ENCODE assay signal across 7 cellular contexts in genomic region chr3:140821493-140821892, GRCh38.
"Had no signal": no experiment of that assay in that cellular context is flagged by ENCODE, and none has a peak within 500 bp of the region (broad histone marks: within the 10 kb centered on the region; RNA-seq: fewer than 3 reads in every experiment).

No MANE protein-coding gene starts in this region.

- H3K27ac ChIP-seq: GM23248 had no signal

- H3K9me3 ChIP-seq: HAP-1 had no signal

- H3K4me3 Mint-ChIP-seq: HFFc6 had no signal

- ATAC-seq: HCT116 had no signal

- H3K36me3 ChIP-seq: HAP-1 had no signal

- H3K9ac ChIP-seq: GM23248 had no signal

- H3K4me1 ChIP-seq: HAP-1 had no signal

- H3K27ac Mint-ChIP-seq: HFFc6 had no signal

- DNase-seq: GM23248, GOT3, H7, HFFc6, IMR-90 had no signal

- H2AFZ ChIP-seq: GM23248 had no signal

- H3K4me3 ChIP-seq: GM23248, HAP-1 had no signal
